Comparison of ENCODE assay signal across 8 cellular contexts in the genomic region with DNA sequence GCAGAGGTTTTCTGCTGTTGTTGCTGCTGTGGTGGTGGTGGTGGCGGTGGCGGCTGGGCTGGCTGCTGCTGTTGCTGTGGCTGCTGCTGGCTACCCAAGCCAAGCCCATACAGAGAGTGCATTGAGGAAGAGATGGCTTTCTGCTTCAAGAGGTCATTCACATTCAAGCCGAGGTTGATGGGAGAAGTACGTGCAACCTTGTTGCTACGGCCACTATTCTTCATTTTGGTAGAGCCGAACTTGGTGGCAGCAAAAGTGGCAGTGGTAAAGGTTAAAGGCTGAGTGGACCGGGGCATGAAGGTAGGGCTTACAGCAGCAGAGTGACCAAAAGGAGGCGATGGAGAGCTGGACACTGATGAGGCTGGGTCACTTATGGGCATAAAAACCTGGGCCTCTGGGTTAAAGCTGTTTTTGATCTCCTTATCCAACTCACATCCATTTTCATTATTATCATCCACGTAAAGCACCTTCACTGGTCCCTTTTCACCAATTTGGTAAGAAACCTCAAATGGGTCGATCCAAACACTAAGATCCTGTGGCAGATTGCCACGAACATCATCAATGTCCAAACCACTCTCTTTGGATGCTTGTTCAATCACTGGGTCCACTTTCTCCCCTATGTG. TPM values are rescaled to one million over a fixed set of nuclear protein-coding genes. Genes with fewer than 3 reads are reported as not detected.
A peak's percentile ranks its signal among the peaks of the same experiment; 100 is the strongest.
DNase-seq lines count a peak whose midpoint lies in the region; TF ChIP-seq lines count a peak whose summit lies in the region.

No MANE protein-coding gene starts in this region.

- H3K27me3 ChIP-seq in DOHH2 (ENCODE audit: control insufficient read depth, low read length), result no peaks in the 10 kb centered on the region
- H3K27me3 ChIP-seq in left ventricle myocardium inferior (ENCODE audit: low read depth), result no peaks in the 10 kb centered on the region

- H3K4me3 Mint-ChIP-seq in activated T-helper 2 cell treated with anti-CD3 and anti-CD28 coated beads, Interferon-gamma antibody, Interleukin-2, Interleukin-4, amounts not matched to agents 10 μg/mL and 5 μg/mL and 100 μg/mL, durations not matched to agents 14 hours and 24 hours and 36 hours (ENCODE audit: low read depth), result no peak overlapping the region

- intact Hi-C loops in left ventricle myocardium inferior (cut with micrococcal nuclease), result no loop called here
- intact Hi-C loops in activated T-helper 2 cell treated with anti-CD3 and anti-CD28 coated beads, Interferon-gamma antibody, Interleukin-2, Interleukin-4, amounts not matched to agents 10 μg/mL and 5 μg/mL and 100 μg/mL, durations not matched to agents 14 hours and 24 hours and 36 hours (cut with micrococcal nuclease), result no loop called here

- DNase-seq in activated effector memory CD4-positive, alpha-beta T cell treated with Interleukin-2 at 50 U/mL for 16 hours, result peak; percentile 21
- DNase-seq in left ventricle myocardium inferior (no peak), retina (peak; percentile 59), HK-2 (ENCODE audit: unreplicated experiment) (no peak)
- DNase-seq in activated T-helper 2 cell treated with anti-CD3 and anti-CD28 coated beads, Interferon-gamma antibody, Interleukin-2, Interleukin-4, amounts not matched to agents 10 μg/mL and 5 μg/mL and 100 μg/mL, durations not matched to agents 14 hours and 24 hours and 36 hours (ENCODE audit: low spot score), result no peak
- DNase-seq in effector CD8-positive, alpha-beta T cell (lab: John Stamatoyannopoulos, UW), result no peak

- peaks cover 11% of the 10 kb centered on the region for H4K20me1 ChIP-seq in DOHH2 (ENCODE audit: control insufficient read depth, insufficient read depth, low read depth, low read length)

- peaks cover 5% of the 10 kb centered on the region for H3F3A ChIP-seq in DOHH2 (ENCODE audit: control insufficient read depth, insufficient read depth)

- H3K79me2 ChIP-seq in DOHH2 (ENCODE audit: control insufficient read depth, low read length), result peaks cover 43% of the 10 kb centered on the region

- H3K27ac ChIP-seq in DOHH2 (ENCODE audit: low read depth, low read length) (no peak overlapping the region), left ventricle myocardium inferior (replicated peaks) (peak overlapping the region; percentile 99)

- 0 out of 2 replicates have a peak overlapping the region, but pooled peaks have one; percentile 99 for H3K4me2 ChIP-seq in DOHH2 (ENCODE audit: low read length)

- TF ChIP-seq CTCF in DOHH2 (IDR thresholded peaks at IDR 0.05; ENCODE audit: low read depth, low read length, poor library complexity, severe bottlenecking), result peak; percentile 63
- peak; percentile 78 for TF ChIP-seq CTCF in LNCAP (IDR thresholded peaks at IDR 0.05)
- TF ChIP-seq CTCF in left ventricle myocardium inferior (IDR thresholded peaks at IDR 0.05; ENCODE audit: borderline replicate concordance), result peak; percentile 65

- H3K4me3 ChIP-seq in DOHH2 (ENCODE audit: low read length) (no peak overlapping the region), left ventricle myocardium inferior (peak overlapping the region; percentile 94)

- H3K4me1 Mint-ChIP-seq in activated T-helper 2 cell treated with anti-CD3 and anti-CD28 coated beads, Interferon-gamma antibody, Interleukin-2, Interleukin-4, amounts not matched to agents 10 μg/mL and 5 μg/mL and 100 μg/mL, durations not matched to agents 14 hours and 24 hours and 36 hours (ENCODE audit: low read depth), result peaks cover 37% of the 10 kb centered on the region

- no peaks in the 10 kb centered on the region for H3K9me2 ChIP-seq in DOHH2 (replicated peaks; ENCODE audit: control insufficient read depth, low read length)

- no peaks in the 10 kb centered on the region for H3K27me3 Mint-ChIP-seq in activated T-helper 2 cell treated with anti-CD3 and anti-CD28 coated beads, Interferon-gamma antibody, Interleukin-2, Interleukin-4, amounts not matched to agents 10 μg/mL and 5 μg/mL and 100 μg/mL, durations not matched to agents 14 hours and 24 hours and 36 hours (ENCODE audit: low read depth)

- H3K36me3 Mint-ChIP-seq in activated T-helper 2 cell treated with anti-CD3 and anti-CD28 coated beads, Interferon-gamma antibody, Interleukin-2, Interleukin-4, amounts not matched to agents 10 μg/mL and 5 μg/mL and 100 μg/mL, durations not matched to agents 14 hours and 24 hours and 36 hours (ENCODE audit: low read depth), result peaks cover 28% of the 10 kb centered on the region

- H3K4me1 ChIP-seq in DOHH2 (ENCODE audit: control insufficient read depth, low read length), result peaks cover 21% of the 10 kb centered on the region
- peaks cover 68% of the 10 kb centered on the region for H3K4me1 ChIP-seq in left ventricle myocardium inferior

- H3K27ac Mint-ChIP-seq in activated T-helper 2 cell treated with anti-CD3 and anti-CD28 coated beads, Interferon-gamma antibody, Interleukin-2, Interleukin-4, amounts not matched to agents 10 μg/mL and 5 μg/mL and 100 μg/mL, durations not matched to agents 14 hours and 24 hours and 36 hours, result no peak overlapping the region

- H3K36me3 ChIP-seq in DOHH2 (ENCODE audit: control insufficient read depth, low read length), result peaks cover 30% of the 10 kb centered on the region
- peaks cover 20% of the 10 kb centered on the region for H3K36me3 ChIP-seq in left ventricle myocardium inferior

- H3K9me3 ChIP-seq in DOHH2 (ENCODE audit: control insufficient read depth, insufficient read depth, low read length), result no peaks in the 10 kb centered on the region
- H3K9me3 ChIP-seq in left ventricle myocardium inferior (replicated peaks), result no peaks in the 10 kb centered on the region

- H3K9me3 Mint-ChIP-seq in activated T-helper 2 cell treated with anti-CD3 and anti-CD28 coated beads, Interferon-gamma antibody, Interleukin-2, Interleukin-4, amounts not matched to agents 10 μg/mL and 5 μg/mL and 100 μg/mL, durations not matched to agents 14 hours and 24 hours and 36 hours, result no peaks in the 10 kb centered on the region

RNA-seq across cellular contexts. Expression of a gene that starts 2.8 kb away (rescaled TPM):
- 101 TPM for total RNA-seq in left ventricle myocardium inferior
- total RNA-seq in activated T-helper 2 cell treated with anti-CD3 and anti-CD28 coated beads, Interferon-gamma antibody, Interleukin-2, Interleukin-4, amounts not matched to agents 10 μg/mL and 5 μg/mL and 100 μg/mL, durations not matched to agents 14 hours and 24 hours and 36 hours, result 28.5 and 28.9 TPM in 2 replicates

RNA-seq across cellular contexts. Expression of a gene that starts 27.9 kb away (rescaled TPM):
- total RNA-seq in left ventricle myocardium inferior, result 0.25 TPM
- total RNA-seq in activated T-helper 2 cell treated with anti-CD3 and anti-CD28 coated beads, Interferon-gamma antibody, Interleukin-2, Interleukin-4, amounts not matched to agents 10 μg/mL and 5 μg/mL and 100 μg/mL, durations not matched to agents 14 hours and 24 hours and 36 hours, result not detected in 2 replicates

Comparison
In these comparisons a context has a peak if more than half of its experiments do, and no peak if none do; other contexts are left out.
1. DNase-seq: peak in activated effector memory CD4-positive, alpha-beta T cell treated with Interleukin-2 at 50 U/mL for 16 hours (single experiment) and retina (single experiment); none in left ventricle myocardium inferior (single experiment), HK-2 (single experiment), activated T-helper 2 cell treated with anti-CD3 and anti-CD28 coated beads, Interferon-gamma antibody, Interleukin-2, Interleukin-4, amounts not matched to agents 10 μg/mL and 5 μg/mL and 100 μg/mL, durations not matched to agents 14 hours and 24 hours and 36 hours (single experiment) and effector CD8-positive, alpha-beta T cell (single experiment).
2. Peak in every context shown above with its lines, with median percentiles within 50 percentile points of each other: CTCF ChIP-seq.